Comparison of ENCODE assay signal across 29 cellular contexts in the genomic region with DNA sequence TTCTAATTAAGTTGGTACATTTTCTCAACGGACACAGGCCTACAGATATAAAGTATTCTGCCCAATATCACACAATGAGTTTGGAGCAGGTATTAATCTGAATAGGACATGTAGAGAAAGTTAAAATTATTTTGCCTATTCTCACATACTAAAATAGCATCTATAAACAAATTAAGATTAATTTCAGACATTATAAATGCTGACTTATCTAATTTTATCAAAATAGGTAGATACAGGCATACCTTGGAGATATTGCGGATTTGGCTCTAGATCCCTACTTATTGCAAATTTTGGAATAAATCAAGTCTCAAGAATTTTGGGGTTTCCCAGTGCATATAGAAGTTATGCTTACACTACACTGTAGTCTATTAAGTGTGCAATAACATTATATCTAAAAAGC. TPM values are rescaled to one million over a fixed set of nuclear protein-coding genes. Genes with fewer than 3 reads are reported as not detected.
"Had no signal": no experiment of that assay in that cellular context is flagged by ENCODE, and none has a peak within 500 bp of the region (broad histone marks: within the 10 kb centered on the region; RNA-seq: fewer than 3 reads in every experiment).

No MANE protein-coding gene starts in this region.

- H3K27ac ChIP-seq: colonic mucosa, coronary artery, dorsolateral prefrontal cortex, epithelial cell of prostate, esophagus muscularis mucosa, esophagus squamous epithelium, foreskin keratinocyte, gastrocnemius medialis, gastroesophageal sphincter, heart left ventricle, heart right ventricle had no signal

- H3K36me3 ChIP-seq: colonic mucosa, esophagus muscularis mucosa, esophagus squamous epithelium, gastrocnemius medialis, gastroesophageal sphincter, heart left ventricle, heart right ventricle had no signal

- H3K27me3 ChIP-seq: colonic mucosa, dorsolateral prefrontal cortex, esophagus muscularis mucosa, esophagus squamous epithelium, gastrocnemius medialis, gastroesophageal sphincter, heart left ventricle had no signal

- DNase-seq: colonic mucosa; cortex of kidney; dermis blood vessel endothelial cell; dorsolateral prefrontal cortex; effector CD4-positive, alpha-beta T cell; effector CD8-positive, alpha-beta T cell; effector memory CD4-positive, alpha-beta T cell; effector memory CD8-positive, alpha-beta T cell; endodermal cell; erythroblast; esophagus squamous epithelium; foreskin fibroblast; foreskin keratinocyte; foreskin melanocyte; gastrocnemius medialis; glutamatergic neuron; head of caudate nucleus; heart left ventricle; heart right ventricle had no signal

- H3K4me1 ChIP-seq: colonic mucosa, esophagus muscularis mucosa, esophagus squamous epithelium, foreskin keratinocyte, gastrocnemius medialis, heart left ventricle, heart right ventricle had no signal

- ATAC-seq: effector memory CD8-positive, alpha-beta T cell; esophagus mucosa; foreskin keratinocyte; gastrocnemius medialis; gastroesophageal sphincter; heart left ventricle; heart right ventricle had no signal

- H3K9me3 ChIP-seq: colonic mucosa, esophagus muscularis mucosa, esophagus squamous epithelium, gastrocnemius medialis, gastroesophageal sphincter, heart left ventricle, heart right ventricle had no signal

- H3K4me3 ChIP-seq: colonic mucosa, coronary artery, dorsolateral prefrontal cortex, esophagus muscularis mucosa, esophagus squamous epithelium, gastrocnemius medialis, gastroesophageal sphincter, heart left ventricle, heart right ventricle had no signal

- FAIRE-seq: colon, endometrium, endothelial cell of umbilical vein, frontal cortex had no signal

RNA-seq across cellular contexts. Expression of gene GRIP1, which starts 41.0 kb away (rescaled TPM):
- total RNA-seq: fibroblast of lung had no signal
